8 cellular contexts compared by ENCODE assay signal in the genomic region with DNA sequence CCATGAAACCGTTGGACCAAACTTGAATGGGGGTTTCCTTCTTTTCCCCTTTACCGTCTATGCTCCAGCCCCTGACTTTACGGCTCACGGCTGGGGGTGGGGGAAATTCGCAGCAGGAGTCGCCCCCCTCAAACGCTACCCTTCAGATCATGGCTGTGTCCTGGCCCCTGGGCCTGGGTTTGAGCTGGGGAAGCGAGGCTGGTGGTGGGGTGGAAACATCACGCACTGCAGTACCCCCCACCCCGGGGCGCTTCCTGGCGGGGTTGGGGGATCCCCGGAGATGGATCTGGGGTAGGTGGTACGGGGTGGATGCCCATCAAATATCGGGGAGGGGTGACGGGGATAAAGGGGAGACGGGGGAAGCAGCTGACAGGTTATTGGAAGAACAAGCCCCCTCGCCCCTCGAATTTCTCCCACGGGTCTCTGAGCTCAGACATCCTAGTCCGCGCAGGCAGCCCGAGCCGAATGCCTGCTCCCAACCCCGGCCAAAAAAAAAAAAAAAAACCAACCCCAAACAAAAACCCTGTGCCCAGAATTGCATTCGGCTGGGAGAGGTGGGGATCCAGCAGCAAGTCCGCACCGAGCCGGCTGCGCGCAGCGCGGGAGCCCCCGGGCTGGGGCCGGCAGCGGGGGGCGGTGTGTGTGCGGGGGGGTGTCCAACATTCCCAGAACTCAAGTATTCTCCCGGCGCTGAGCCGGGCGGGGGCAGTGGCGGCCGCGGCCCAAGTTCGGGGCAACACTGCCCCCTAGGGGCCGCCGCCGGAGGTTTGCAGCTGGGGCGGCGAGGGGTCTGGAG. TPM values are rescaled to one million over a fixed set of nuclear protein-coding genes. Genes with fewer than 3 reads are reported as not detected.
DNase-seq lines count a peak whose midpoint lies in the region; ATAC-seq and TF ChIP-seq lines count a peak whose summit lies in the region.

No MANE protein-coding gene starts in this region.

- H3K4me1 ChIP-seq in SK-N-SH (ENCODE audit: control insufficient read depth in 1 of 2, insufficient read depth in 2 of 2, low read depth in 1 of 2, low read length in 1 of 2) (peaks cover 11 to 31% of the 10 kb centered on the region in 2 experiments; a peak in 3 of 4 replicates), ovary (ENCODE audit: insufficient read depth) (peaks cover 13% of the 10 kb centered on the region), transverse colon (peaks cover 20 to 42% (median 34%) of the 10 kb centered on the region in 4 donors)

- H2AFZ ChIP-seq in SK-N-SH (ENCODE audit: low read depth): peak overlapping the region; percentile 87

- H3K9me2 ChIP-seq in SK-N-SH: no peaks in the 10 kb centered on the region

- H3F3A ChIP-seq in SK-N-SH (replicated peaks; ENCODE audit: insufficient read depth): peaks cover 5% of the 10 kb centered on the region

- DNase-seq in D341Med (ENCODE audit: low spot score): peak; percentile 92
- peak; percentile 75 for DNase-seq in LoVo (ENCODE audit: low spot score)
- DNase-seq in SK-N-SH: peak; percentile 95
- DNase-seq in activated naive CD8-positive, alpha-beta T cell treated with anti-CD3 and anti-CD28 coated beads, Interleukin-2, amount 50 U/mL, for 16 hours (ENCODE audit: low read depth, low spot score): peak; percentile 38
- peak; percentile 89 for DNase-seq in Right ventricle myocardium superior
- peak; percentile 91 to 95 (median 92) for DNase-seq in ovary
- peak; percentile 81 for DNase-seq in transverse colon

- H3K27me3 ChIP-seq in SK-N-SH (ENCODE audit: insufficient read depth) (no peaks in the 10 kb centered on the region), ovary (no peaks in the 10 kb centered on the region), transverse colon (no peaks in the 10 kb centered on the region)

- no peaks in the 10 kb centered on the region for H4K20me1 ChIP-seq in SK-N-SH (ENCODE audit: insufficient read depth)

- H3K9me3 ChIP-seq in SK-N-SH (no peaks in the 10 kb centered on the region), ovary (no peaks in the 10 kb centered on the region), transverse colon (no peaks in the 10 kb centered on the region)

- TF ChIP-seq CTCF in SK-N-SH (IDR thresholded peaks at IDR 0.05) (peak; percentile 90), ovary (IDR thresholded peaks at IDR 0.05) (peak; percentile 94 to 98 (median 97)), transverse colon (IDR thresholded peaks at IDR 0.05) (peak; percentile 94 to 99 (median 97))

- peak; percentile 84 for TF ChIP-seq RAD21 in SK-N-SH (IDR thresholded peaks at IDR 0.05; ENCODE audit: low read length)

- H3K4me2 ChIP-seq in SK-N-SH: peak overlapping the region; percentile 98

- H3K9ac ChIP-seq in SK-N-SH: peak overlapping the region; percentile 93

- intact Hi-C loops in Right ventricle myocardium superior (cut with DNase I): no loop called here
- intact Hi-C loops in ovary (cut with DNase I): loop anchor here (1.0 to 10.0 kb wide), 8 partner anchors 82 to 367 kb away; partner anchors contain the start of gene SSBP3 (in 2 of the 4)
- intact Hi-C loops in transverse colon (cut with DNase I; ENCODE audit: low total_unique reads): loop anchor here (1.0 to 5.0 kb wide), 4 partner anchors 82 to 367 kb away; partner anchors contain the start of genes CYB5RL and MRPL37

- CTCF ChIA-PET in SK-N-SH (lab: Yijun Ruan, JAX): interaction anchor here (0.5 to 3.9 kb wide), 86 partner anchors 10 to 460 kb away, joined by 3 to 75 read pairs (median 4); partner anchors contain the start of genes ACOT11, CYB5RL, MRPL37 and SSBP3

- POLR2A ChIA-PET in SK-N-SH (lab: Yijun Ruan, JAX): interaction anchor here (0.6 to 1.5 kb wide), 5 partner anchors 82 to 363 kb away, joined by 3 to 21 read pairs (median 4); partner anchors contain the start of gene SSBP3

- H3K4me3 ChIP-seq in SK-N-SH (ENCODE audit: low read depth in 2 of 2, low read length in 1 of 2) (peak overlapping the region; percentile 54 to 86), ovary (peak overlapping the region; percentile 54), transverse colon (peak overlapping the region; percentile 50 to 73 (median 58))

- WGBS in SK-N-SH (ENCODE audit: low lambda C conversion rate): 2% methylated on average over 34 of the region's 51 CpGs
- WGBS in ovary, 3 donors: 0% methylated on average over 51 of the region's 51 CpGs
- WGBS in transverse colon (ENCODE audit: low coverage in 1 of 2), 2 donors: 0% methylated on average over 13 to 46 of the region's 51 CpGs

- TF ChIP-seq POLR2A in ovary (IDR thresholded peaks at IDR 0.05) (peak; percentile 17), transverse colon (IDR thresholded peaks at IDR 0.05) (no peak)

- no peaks in the 10 kb centered on the region for H3K79me2 ChIP-seq in SK-N-SH (ENCODE audit: insufficient read depth)

- no peak for TF ChIP-seq EP300 in SK-N-SH (IDR thresholded peaks at IDR 0.05; ENCODE audit: borderline replicate concordance in 1 of 2, low read depth in 1 of 2, low read length in 1 of 2)
- no peak for TF ChIP-seq EP300 in ovary (IDR thresholded peaks at IDR 0.05)
- no peak for TF ChIP-seq EP300 in transverse colon (IDR thresholded peaks at IDR 0.05; ENCODE audit: low read depth)

- ATAC-seq in GM21528 (IDR thresholded peaks at IDR 0.05; ENCODE audit: low FRiP score, unreplicated experiment) (peak; percentile 63), Right ventricle myocardium superior (ENCODE audit: poor library complexity) (peak; percentile 85)

- peak overlapping the region; percentile 96 to 97 for H3K27ac ChIP-seq in SK-N-SH (ENCODE audit: low read depth in 2 of 2, low read length in 1 of 2)
- H3K27ac ChIP-seq in ovary: peak overlapping the region; percentile 88 to 92
- peak overlapping the region; percentile 92 to 97 (median 92) for H3K27ac ChIP-seq in transverse colon

- in situ Hi-C loops in transverse colon (cut with MboI; ENCODE audit: low pct_ligation_motif_present in 1 of 4, low pct_unique_long_range_greater_than_20kb in 1 of 4, low sequenced_read_pairs in 3 of 4): loop anchor here (5.0 to 25.0 kb wide), 3 partner anchors 74 to 377 kb away; partner anchors contain the start of gene SSBP3 (in 3 of the 4)

- no peaks in the 10 kb centered on the region for H3K36me3 ChIP-seq in SK-N-SH (replicated peaks in 1 of 2; ENCODE audit: control insufficient read depth in 1 of 2, insufficient read depth in 2 of 2, low read length in 1 of 2)
- H3K36me3 ChIP-seq in ovary: no peaks in the 10 kb centered on the region
- no peaks in the 10 kb centered on the region for H3K36me3 ChIP-seq in transverse colon

TF ChIP-seq in SK-N-SH, 30 proteins besides CTCF, POLR2A, EP300 and RAD21 (continues in another document):
- TF ChIP-seq RCOR1 (IDR thresholded peaks at IDR 0.05; ENCODE audit: low read length): peak; percentile 36; the same call in 1 of the 2 replicates
- TF ChIP-seq, protein P1, sequence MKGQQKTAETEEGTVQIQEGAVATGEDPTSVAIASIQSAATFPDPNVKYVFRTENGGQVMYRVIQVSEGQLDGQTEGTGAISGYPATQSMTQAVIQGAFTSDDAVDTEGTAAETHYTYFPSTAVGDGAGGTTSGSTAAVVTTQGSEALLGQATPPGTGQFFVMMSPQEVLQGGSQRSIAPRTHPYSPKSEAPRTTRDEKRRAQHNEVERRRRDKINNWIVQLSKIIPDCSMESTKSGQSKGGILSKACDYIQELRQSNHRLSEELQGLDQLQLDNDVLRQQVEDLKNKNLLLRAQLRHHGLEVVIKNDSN (IDR thresholded peaks at IDR 0.05; ENCODE audit: borderline replicate concordance, low read depth): no peak
- TF ChIP-seq CHD2 (IDR thresholded peaks at IDR 0.05; ENCODE audit: low read length, partially characterized antibody): no peak
- TF ChIP-seq FOSL2 (IDR thresholded peaks at IDR 0.05; ENCODE audit: borderline replicate concordance, low read depth): no peak
- no peak for TF ChIP-seq USF2 (IDR thresholded peaks at IDR 0.05; ENCODE audit: borderline replicate concordance, low read depth, low read length)
- TF ChIP-seq NRF1 (IDR thresholded peaks at IDR 0.05; ENCODE audit: low read depth, low read length): no peak
- TF ChIP-seq, protein P2, sequence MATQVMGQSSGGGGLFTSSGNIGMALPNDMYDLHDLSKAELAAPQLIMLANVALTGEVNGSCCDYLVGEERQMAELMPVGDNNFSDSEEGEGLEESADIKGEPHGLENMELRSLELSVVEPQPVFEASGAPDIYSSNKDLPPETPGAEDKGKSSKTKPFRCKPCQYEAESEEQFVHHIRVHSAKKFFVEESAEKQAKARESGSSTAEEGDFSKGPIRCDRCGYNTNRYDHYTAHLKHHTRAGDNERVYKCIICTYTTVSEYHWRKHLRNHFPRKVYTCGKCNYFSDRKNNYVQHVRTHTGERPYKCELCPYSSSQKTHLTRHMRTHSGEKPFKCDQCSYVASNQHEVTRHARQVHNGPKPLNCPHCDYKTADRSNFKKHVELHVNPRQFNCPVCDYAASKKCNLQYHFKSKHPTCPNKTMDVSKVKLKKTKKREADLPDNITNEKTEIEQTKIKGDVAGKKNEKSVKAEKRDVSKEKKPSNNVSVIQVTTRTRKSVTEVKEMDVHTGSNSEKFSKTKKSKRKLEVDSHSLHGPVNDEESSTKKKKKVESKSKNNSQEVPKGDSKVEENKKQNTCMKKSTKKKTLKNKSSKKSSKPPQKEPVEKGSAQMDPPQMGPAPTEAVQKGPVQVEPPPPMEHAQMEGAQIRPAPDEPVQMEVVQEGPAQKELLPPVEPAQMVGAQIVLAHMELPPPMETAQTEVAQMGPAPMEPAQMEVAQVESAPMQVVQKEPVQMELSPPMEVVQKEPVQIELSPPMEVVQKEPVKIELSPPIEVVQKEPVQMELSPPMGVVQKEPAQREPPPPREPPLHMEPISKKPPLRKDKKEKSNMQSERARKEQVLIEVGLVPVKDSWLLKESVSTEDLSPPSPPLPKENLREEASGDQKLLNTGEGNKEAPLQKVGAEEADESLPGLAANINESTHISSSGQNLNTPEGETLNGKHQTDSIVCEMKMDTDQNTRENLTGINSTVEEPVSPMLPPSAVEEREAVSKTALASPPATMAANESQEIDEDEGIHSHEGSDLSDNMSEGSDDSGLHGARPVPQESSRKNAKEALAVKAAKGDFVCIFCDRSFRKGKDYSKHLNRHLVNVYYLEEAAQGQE (IDR thresholded peaks at IDR 0.05; ENCODE audit: low read depth, low read length): no peak; the same call in 1 of the 2 replicates
- TF ChIP-seq POLR2AphosphoS5 (IDR thresholded peaks at IDR 0.05; ENCODE audit: low read depth, low read length): no peak

RNA-seq across cellular contexts. Expression of gene ACOT11, which starts 59.0 kb away (rescaled TPM):
- polyA plus RNA-seq in SK-N-SH (2012; rRNA removed) (6.9 and 7.2 TPM in 2 replicates), ovary (1 to 10 TPM; 3.0 to 7.2 TPM)
- polyA plus RNA-seq in SK-N-SH (2012; cell fraction: cytosol; rRNA removed): 2.2 and 3.3 TPM in 2 replicates
- 18.0 and 20.4 TPM in 2 replicates for polyA plus RNA-seq in SK-N-SH (2012; cell fraction: nucleus; rRNA removed)
- total RNA-seq in Right ventricle myocardium superior (38.5 TPM), ovary (10 to 100 TPM in 5 of 7 donors, 1 to 10 TPM in 2; 7.6 to 28.4 (median 17.0) TPM), transverse colon (10 to 100 TPM; 70.6 to 79.7 (median 75.3) TPM)

Comparison
In these comparisons a context has a peak if more than half of its experiments do, and no peak if none do; other contexts are left out.
1. Peak in every context shown above with its lines: DNase-seq, ATAC-seq, H3K4me3 ChIP-seq and H3K27ac ChIP-seq.
2. DNase-seq: peak in every context shown above with its lines; median percentile 95 in SK-N-SH; 92 in D341Med; 92 in ovary; 89 in Right ventricle myocardium superior; 81 in transverse colon; 75 in LoVo; 38 in activated naive CD8-positive, alpha-beta T cell treated with anti-CD3 and anti-CD28 coated beads, Interleukin-2, amount 50 U/mL, for 16 hours.